In the genomic region with DNA sequence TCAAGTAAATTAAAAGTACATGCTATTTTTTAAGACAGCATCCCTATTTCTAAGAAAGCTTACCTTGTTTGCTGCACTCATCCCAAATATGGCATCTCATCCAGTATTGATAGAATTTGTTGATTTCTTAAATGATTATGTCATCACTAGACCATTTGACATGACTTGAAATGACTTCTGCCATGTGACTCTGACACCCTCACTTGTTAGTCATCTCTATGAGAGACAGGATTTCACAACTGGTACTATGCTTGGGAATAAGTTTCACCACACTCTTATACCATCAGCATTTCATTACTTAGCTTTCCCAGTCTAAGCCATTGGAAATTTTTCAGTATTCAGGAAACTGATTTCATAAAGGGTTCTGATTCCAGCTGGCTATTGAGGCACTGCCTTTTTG, we compare ENCODE assay signal across 20 cellular contexts. TPM values are rescaled to one million over a fixed set of nuclear protein-coding genes. Genes with fewer than 3 reads are reported as not detected.
A peak's percentile ranks its signal among the peaks of the same experiment; 100 is the strongest.
DNase-seq lines count a peak whose midpoint lies in the region; ATAC-seq and TF ChIP-seq lines count a peak whose summit lies in the region.
"Had no signal": no experiment of that assay in that cellular context is flagged by ENCODE, and none has a peak within 500 bp of the region (broad histone marks: within the 10 kb centered on the region; RNA-seq: fewer than 3 reads in every experiment).

No MANE protein-coding gene starts in this region.

- CTCF ChIA-PET in RWPE1 (lab: Yijun Ruan, JAX) = no interaction called here

- TF ChIP-seq POLR2A in lower leg skin (IDR thresholded peaks at IDR 0.05) = no peak

- ATAC-seq in sciatic nerve (peak; percentile 36), GM19035 (IDR thresholded peaks at IDR 0.05; ENCODE audit: unreplicated experiment) (no peak)
- ATAC-seq: body of pancreas; CD8-positive, alpha-beta T cell; left cardiac atrium; mucosa of descending colon; Panc1 had no signal

- DNase-seq in HS-5 (ENCODE audit: low read depth) (peak; percentile 59), RWPE1 (ENCODE audit: low spot score) (peak; percentile 49), fibroblast of pulmonary artery (ENCODE audit: low read depth) (peak; percentile 10), sciatic nerve (ENCODE audit: low spot score) (no peak), lower leg skin (ENCODE audit: low spot score in 2 of 2) (no peak)
- DNase-seq in stimulated activated naive CD4-positive, alpha-beta T cell treated with Interleukin-2 at 50 U/mL for 16 hours (lab: John Stamatoyannopoulos, UW) = no peak
- DNase-seq: activated CD4-positive, alpha-beta T cell treated with anti-CD3 and anti-CD28 coated beads for 1 hour; body of pancreas; CD8-positive, alpha-beta T cell; DMS53; HFFc6; KG1; left cardiac atrium; mucosa of descending colon; NCI-H1417; stimulated activated CD4-positive, alpha-beta T cell treated with anti-CD3 and anti-CD28 coated beads, Interleukin-15, amount 100 ng/mL, for 24 hours had no signal

- intact Hi-C loops in sciatic nerve (cut with DNase I) (no loop called here), lower leg skin (cut with DNase I; ENCODE audit: low total_unique reads) (no loop called here)

- no peak overlapping the region for H3K4me3 ChIP-seq in fibroblast of pulmonary artery (replicated peaks; ENCODE audit: low read depth, low read length)
- H3K4me3 ChIP-seq in lower leg skin (ENCODE audit: low read depth, poor library complexity, severe bottlenecking) = no peak overlapping the region
- H3K4me3 ChIP-seq: body of pancreas, mucosa of descending colon, thoracic aorta had no signal

- no peak overlapping the region for H3K27ac ChIP-seq in RWPE1
- H3K27ac ChIP-seq: body of pancreas, thoracic aorta had no signal

- POLR2A ChIA-PET in RWPE1 (lab: Yijun Ruan, JAX; ENCODE audit: low non-redundant PET) = no interaction called here

- TF ChIP-seq CTCF in RWPE1 (conservative IDR thresholded peaks at IDR 0.05; ENCODE audit: low read depth) (no peak), fibroblast of pulmonary artery (IDR thresholded peaks at IDR 0.05; ENCODE audit: low read length, missing control alignments) (no peak), lower leg skin (IDR thresholded peaks at IDR 0.05) (no peak)

RNA-seq across cellular contexts. Expression of gene TMPRSS11F, which starts 55.3 kb away (rescaled TPM):
- total RNA-seq in sciatic nerve (not detected), lower leg skin (10 to 100 TPM; 12.6 to 29.7 (median 20.1) TPM)
- total RNA-seq: activated T-helper 1 cell treated with anti-CD3 and anti-CD28 coated beads, Interleukin-12 subunit alpha, Interleukin-12 subunit beta, Interleukin-2, Interleukin-4 antibody, amounts not matched to agents 30 ng/mL and 10 ng/mL and 1 ng/mL, durations not matched to agents 14 hours and 24 hours and 36 hours; body of pancreas; CD8-positive, alpha-beta T cell; HFFc6; left cardiac atrium; mucosa of descending colon had no signal

Comparison
In these comparisons a context has a peak if more than half of its experiments do, and no peak if none do; other contexts are left out.
1. DNase-seq: peak in HS-5 (single experiment), RWPE1 (single experiment) and fibroblast of pulmonary artery (single experiment); none in sciatic nerve (single experiment), stimulated activated naive CD4-positive, alpha-beta T cell treated with Interleukin-2 at 50 U/mL for 16 hours (single experiment) and lower leg skin (0 of 2).
2. RNA of gene TMPRSS11F, which starts 55.3 kb away (total RNA-seq): 12.6 to 29.7 TPM in lower leg skin; not detected in sciatic nerve (single experiment); every median in the first group is over 10 times any median in the second.